In the genomic region with DNA sequence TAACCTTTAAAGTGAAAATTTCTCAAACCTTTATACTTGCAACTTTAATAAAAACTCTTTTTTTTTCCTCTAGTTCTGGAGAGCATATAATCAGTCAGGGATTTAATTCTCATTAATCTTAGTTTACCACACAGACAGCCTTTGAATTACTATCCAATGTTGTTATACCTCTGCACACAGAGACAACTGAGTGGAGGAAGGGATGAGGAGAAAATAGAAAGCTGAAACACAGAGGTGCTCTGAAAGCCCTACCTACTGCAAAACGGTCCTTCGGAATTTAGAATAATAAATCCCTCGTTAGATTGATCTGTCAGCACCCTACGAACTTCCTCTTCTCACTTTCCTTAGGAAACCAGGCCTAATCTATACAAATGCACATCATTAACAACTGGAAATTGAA, we compare ENCODE assay signal across 19 cellular contexts.
DNase-seq lines count a peak whose midpoint lies in the region; ATAC-seq and TF ChIP-seq lines count a peak whose summit lies in the region.
"Had no signal": no experiment of that assay in that cellular context is flagged by ENCODE, and none has a peak within 500 bp of the region (broad histone marks: within the 10 kb centered on the region; RNA-seq: fewer than 3 reads in every experiment).

No MANE protein-coding gene starts in this region.

- peaks cover 16% of the 10 kb centered on the region for H3K4me1 ChIP-seq in smooth muscle cell (ENCODE audit: low read depth)
- H3K4me1 ChIP-seq: Peyer's patch, SJSA1 had no signal

- peak overlapping the region; percentile 44 for H3K4me2 ChIP-seq in smooth muscle cell

- 48% methylated on average over 4 of the region's 4 CpGs for WGBS in smooth muscle cell (ENCODE audit: low lambda C conversion rate)

- no peak overlapping the region for H3K9ac ChIP-seq in smooth muscle cell (ENCODE audit: low read depth)

- peaks cover 59% of the 10 kb centered on the region for H4K20me1 ChIP-seq in smooth muscle cell (ENCODE audit: low read depth)

- no peak overlapping the region for H3K4me3 ChIP-seq in smooth muscle cell
- H3K4me3 ChIP-seq: MG63, Peyer's patch, SJSA1 had no signal

- H3K79me2 ChIP-seq in smooth muscle cell (ENCODE audit: low read depth): peaks cover 94% of the 10 kb centered on the region

- ATAC-seq in Right ventricle myocardium superior (ENCODE audit: poor library complexity) (peak; percentile 52), Right ventricle myocardium inferior (no peak), left ventricle myocardium superior (peak; percentile 66)

- intact Hi-C loops in Right ventricle myocardium superior (cut with DNase I): no loop called here
- intact Hi-C loops in Right ventricle myocardium inferior (cut with DNase I): loop anchor here (5.0 kb wide), 1 partner anchor 91 kb away; no protein-coding TSS in a partner anchor
- intact Hi-C loops in left ventricle myocardium superior (cut with micrococcal nuclease): no loop called here

- H3K36me3 ChIP-seq in smooth muscle cell (ENCODE audit: low read depth): no peaks in the 10 kb centered on the region
- H3K36me3 ChIP-seq: MG63, Peyer's patch, SJSA1 had no signal

- H3F3A ChIP-seq in smooth muscle cell (ENCODE audit: low read depth): no peaks in the 10 kb centered on the region

- TF ChIP-seq CTCF in smooth muscle cell (IDR thresholded peaks at IDR 0.05; ENCODE audit: borderline replicate concordance, insufficient read depth, poor library complexity, severe bottlenecking): no peak

- no peak for DNase-seq in Right ventricle myocardium superior
- DNase-seq in Right ventricle myocardium inferior (ENCODE audit: missing footprints): no peak
- DNase-seq in OCI-M1 (lab: John Stamatoyannopoulos, UW): peak; percentile 11
- DNase-seq in left ventricle myocardium superior: no peak
- DNase-seq in smooth muscle cell (lab: John Stamatoyannopoulos, UW; ENCODE audit: unreplicated experiment): no peak
- no peak for DNase-seq in activated gamma-delta T cell (lab: John Stamatoyannopoulos, UW)
- DNase-seq in NCI-H1092 treated with DMSO at 0.1 percent for 48 hours (lab: John Stamatoyannopoulos, UW): no peak
- DNase-seq: CD8-positive, alpha-beta memory T cell; GDM1; MG63; NCI-H1417 treated with DMSO at 0.1 percent for 48 hours; NCI-H187; NCI-H226; NCI-H510A treated with DMSO at 0.1 percent for 48 hours; NCI-H748 treated with DMSO at 0.1 percent for 48 hours; NK-92 treated with Interleukin-12 subunit alpha and Interleukin-12 subunit beta, amount 100 ng/mL, for 24 hours; Peyer's patch had no signal

- H3K27me3 ChIP-seq in smooth muscle cell (ENCODE audit: low read depth): no peaks in the 10 kb centered on the region
- H3K27me3 ChIP-seq: MG63, Peyer's patch, SJSA1 had no signal

- H3K27ac ChIP-seq in smooth muscle cell (ENCODE audit: low read depth): peak overlapping the region; percentile 9
- H3K27ac ChIP-seq: C4-2B, Peyer's patch, SJSA1 had no signal

- H3K9me3 ChIP-seq in smooth muscle cell (replicated peaks; ENCODE audit: low read depth): no peaks in the 10 kb centered on the region
- H3K9me3 ChIP-seq: MG63, Peyer's patch, SJSA1 had no signal

- H2AFZ ChIP-seq in smooth muscle cell (ENCODE audit: low read depth): no peak overlapping the region
